In the genomic region with DNA sequence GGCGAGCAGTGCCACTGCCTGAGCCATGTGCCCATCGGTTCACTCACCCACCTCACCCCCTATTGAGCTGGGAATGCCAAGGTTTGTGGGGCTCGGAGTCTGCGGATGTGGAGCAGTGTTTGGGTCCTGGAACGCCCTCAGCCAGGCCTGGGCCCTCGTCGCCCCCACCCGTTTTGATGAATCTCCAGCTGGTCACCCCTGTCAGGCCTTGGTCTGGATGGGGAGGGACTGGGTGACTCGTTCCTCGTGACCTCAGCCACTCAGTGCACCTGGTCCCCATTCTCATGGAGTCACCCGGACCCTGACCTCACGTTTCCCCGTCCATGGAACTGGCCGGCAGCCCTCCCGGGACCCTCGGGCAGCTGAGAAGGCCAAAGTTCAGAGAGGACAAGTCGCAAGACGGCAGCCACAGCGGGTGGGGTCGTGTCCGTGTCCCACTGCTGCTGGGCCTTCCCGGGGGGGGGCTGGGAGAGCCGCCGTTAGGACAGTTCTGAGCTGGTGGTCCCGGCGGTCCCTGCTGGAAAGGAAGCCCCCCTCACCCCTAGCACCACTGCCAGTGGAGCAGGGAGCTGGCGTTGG, we compare ENCODE assay signal across 26 cellular contexts. TPM values are rescaled to one million over a fixed set of nuclear protein-coding genes. Genes with fewer than 3 reads are reported as not detected.
A peak's percentile ranks its signal among the peaks of the same experiment; 100 is the strongest.
DNase-seq lines count a peak whose midpoint lies in the region; FAIRE-seq and TF ChIP-seq lines count a peak whose summit lies in the region.
"Had no signal": no experiment of that assay in that cellular context is flagged by ENCODE, and none has a peak within 500 bp of the region (broad histone marks: within the 10 kb centered on the region; RNA-seq: fewer than 3 reads in every experiment).

No MANE protein-coding gene starts in this region.

- H3K9me3 Mint-ChIP-seq in MCF 10A (ENCODE audit: unreplicated experiment) = no peaks in the 10 kb centered on the region
- H3K9me3 Mint-ChIP-seq: CD4-positive, alpha-beta T cell; H9; IgD-negative memory B cell had no signal

- no peak overlapping the region for H3K9ac ChIP-seq in mammary epithelial cell (ENCODE audit: insufficient read depth, low read length)
- H3K9ac ChIP-seq: GM23248 had no signal

- H3K79me2 ChIP-seq in mammary epithelial cell (ENCODE audit: insufficient read depth, low read length) = no peaks in the 10 kb centered on the region

- DNase-seq in mammary epithelial cell (no peak), MCF 10A (ENCODE audit: unreplicated experiment) (no peak), adrenal gland (peak in 4 of 7 donors; percentile 67 to 74 (median 68)), myocyte (ENCODE audit: low read depth) (peak; percentile 71), glomerular visceral epithelial cell (ENCODE audit: extremely low spot score) (no peak), small intestine (no peak)
- no peak for DNase-seq in activated CD8-positive, alpha-beta memory T cell treated with anti-CD3 and anti-CD28 coated beads, Interleukin-2, amount 50 U/mL, for 48 hours
- DNase-seq: 8988T; CD4-positive, alpha-beta T cell; GM23248; H9; Karpas-422; NCI-H1092 treated with DMSO at 0.1 percent for 48 hours; NCI-H1436; NCI-H187; NCI-H2107; NCI-H446; NCI-H524 treated with DMSO at 0.1 percent for 48 hours; NCI-H774; NK-92 treated with Interleukin-12 subunit alpha and Interleukin-12 subunit beta, amount 100 ng/mL, for 24 hours; PC-3; SJCRH30 had no signal

- no peak for FAIRE-seq in small intestine (lab: Jason Lieb, UNC)
- FAIRE-seq: D721Med, G401.6, HTR-8/SVneo had no signal

- BruUV-seq in mammary epithelial cell (replicated peaks; lab: Mats Ljungman, UMichigan) (no TSS peak), MCF 10A (replicated peaks; lab: Mats Ljungman, UMichigan) (no TSS peak)

- WGBS in mammary epithelial cell (ENCODE audit: low coverage, missing lambda C conversion rate) = 100% methylated on average over 3 of the region's 27 CpGs
- WGBS in adrenal gland, 4 donors = 64 to 74% (median 70%) methylated on average over 10 to 27 of the region's 27 CpGs
- WGBS in small intestine, 3 donors = 73 to 80% (median 75%) methylated on average over 24 to 27 of the region's 27 CpGs

- CTCF ChIA-PET in mammary epithelial cell (lab: Charles Lee; ENCODE audit: low non-redundant PET) (no interaction called here), MCF 10A (lab: Yijun Ruan, JAX) (interaction anchor here (0.6 to 1.5 kb wide), 4 partner anchors 20 to 521 kb away, joined by 3 to 10 read pairs (median 6); no protein-coding TSS in a partner anchor)

- H2AFZ ChIP-seq in mammary epithelial cell (ENCODE audit: low read depth, low read length) = peak overlapping the region; percentile 77
- H2AFZ ChIP-seq: GM23248 had no signal

- peaks cover 4% of the 10 kb centered on the region for H3K4me1 Mint-ChIP-seq in MCF 10A (ENCODE audit: insufficient read depth, unreplicated experiment)

- H3K4me3 ChIP-seq in mammary epithelial cell (replicated peaks in 1 of 3; ENCODE audit: insufficient read depth in 1 of 3, low read depth in 2 of 3, low read length in 3 of 3) (no peak overlapping the region), adrenal gland (no peak overlapping the region), small intestine (ENCODE audit: low read depth in 1 of 2, low read length in 2 of 2) (no peak overlapping the region)
- H3K4me3 ChIP-seq: GM23248, SJCRH30 had no signal

- H3K36me3 Mint-ChIP-seq in MCF 10A (ENCODE audit: insufficient read depth, unreplicated experiment) = no peaks in the 10 kb centered on the region
- H3K36me3 Mint-ChIP-seq: IgD-negative memory B cell had no signal

- H3K4me1 ChIP-seq in mammary epithelial cell (ENCODE audit: insufficient read depth, low read length) (peaks cover 37% of the 10 kb centered on the region), adrenal gland (replicated peaks in 1 of 2) (peaks cover 36 to 69% of the 10 kb centered on the region in 2 donors), small intestine (ENCODE audit: control insufficient read depth in 2 of 2, insufficient read depth in 1 of 2, low read depth in 1 of 2, low read length in 1 of 2) (no peaks in the 10 kb centered on the region)
- H3K4me1 ChIP-seq: SJCRH30 had no signal

- TF ChIP-seq CTCF in mammary epithelial cell (conservative IDR thresholded peaks at IDR 0.05 in 1 of 2, IDR thresholded peaks at IDR 0.05 in 1 of 2; ENCODE audit: extremely low read depth in 1 of 2, insufficient read depth in 1 of 2, low read depth in 1 of 2, low read length in 2 of 2) (no peak), MCF 10A (IDR thresholded peaks at IDR 0.05; ENCODE audit: unreplicated experiment) (no peak), adrenal gland (IDR thresholded peaks at IDR 0.05) (no peak)

- dilution Hi-C loops in mammary epithelial cell (cut with HindIII; ENCODE audit: low sequenced_read_pairs) = no loop called here

- H3K4me2 ChIP-seq in mammary epithelial cell (ENCODE audit: insufficient read depth, low read depth, low read length) = peak overlapping the region; percentile 61

- peaks cover 3% of the 10 kb centered on the region for H4K20me1 ChIP-seq in mammary epithelial cell (ENCODE audit: insufficient read depth, low read length)

- H3K27ac ChIP-seq in mammary epithelial cell (ENCODE audit: insufficient read depth, low read depth, low read length) = no peak overlapping the region
- H3K27ac ChIP-seq in adrenal gland = peak overlapping the region; percentile 7 to 93 (median 60)
- H3K27ac ChIP-seq in small intestine (ENCODE audit: low read depth in 1 of 2, low read length in 1 of 2) = no peak overlapping the region
- H3K27ac ChIP-seq: GM23248, SJCRH30 had no signal

- POLR2A ChIA-PET in MCF 10A (lab: Yijun Ruan, JAX) = interaction anchor here (1.4 kb wide), 1 partner anchor 17 kb away, joined by 3 read pairs; no protein-coding TSS in a partner anchor

- no peaks in the 10 kb centered on the region for H3K27me3 ChIP-seq in mammary epithelial cell (ENCODE audit: insufficient read depth, low read length)
- no peaks in the 10 kb centered on the region for H3K27me3 ChIP-seq in adrenal gland
- H3K27me3 ChIP-seq in small intestine (ENCODE audit: control insufficient read depth in 2 of 2, insufficient read depth in 2 of 2, low read length in 2 of 2) = no peaks in the 10 kb centered on the region
- H3K27me3 ChIP-seq: SJCRH30 had no signal

- no peak overlapping the region for H3K27ac Mint-ChIP-seq in MCF 10A (ENCODE audit: low read depth, unreplicated experiment)
- H3K27ac Mint-ChIP-seq: CD4-positive, alpha-beta T cell; H9; IgD-negative memory B cell had no signal

- H3K9me3 ChIP-seq in mammary epithelial cell (replicated peaks; ENCODE audit: insufficient read depth, low read length) (no peaks in the 10 kb centered on the region), adrenal gland (replicated peaks in 1 of 3) (no peaks in the 10 kb centered on the region), small intestine (ENCODE audit: control insufficient read depth, low read depth) (no peaks in the 10 kb centered on the region)
- H3K9me3 ChIP-seq: SJCRH30 had no signal

- H3K27me3 Mint-ChIP-seq in MCF 10A (ENCODE audit: insufficient read depth, unreplicated experiment) = no peaks in the 10 kb centered on the region
- H3K27me3 Mint-ChIP-seq: CD4-positive, alpha-beta T cell; IgD-negative memory B cell had no signal

- H3K4me3 Mint-ChIP-seq in MCF 10A (ENCODE audit: unreplicated experiment) = no peak overlapping the region
- H3K4me3 Mint-ChIP-seq: CD4-positive, alpha-beta T cell; H9; IgD-negative memory B cell had no signal

- intact Hi-C loops in mammary epithelial cell (cut with micrococcal nuclease) = no loop called here
- intact Hi-C loops in MCF 10A (cut with micrococcal nuclease) = no loop called here
- intact Hi-C loops in adrenal gland (cut with DNase I) = no loop called here

- no peak for TF ChIP-seq POLR2A in adrenal gland (IDR thresholded peaks at IDR 0.05)

- H3K36me3 ChIP-seq in mammary epithelial cell (ENCODE audit: insufficient read depth, low read length) (no peaks in the 10 kb centered on the region), adrenal gland (replicated peaks in 1 of 2) (no peaks in the 10 kb centered on the region), small intestine (ENCODE audit: control insufficient read depth in 2 of 2, insufficient read depth in 2 of 2, low read length in 2 of 2) (peaks cover 2 to 4% of the 10 kb centered on the region in 2 donors)
- H3K36me3 ChIP-seq: SJCRH30 had no signal

- in situ Hi-C loops in mammary epithelial cell (cut with MboI; ENCODE audit: low sequenced_read_pairs in 2 of 2) = no loop called here

RNA-seq across cellular contexts. Expression of gene GSE1, which starts 23.2 kb away (rescaled TPM):
- total RNA-seq in mammary epithelial cell (10 to 100 TPM; 19.3 to 24.3 TPM), MCF 10A (2022) (44.4 and 52.9 TPM in 2 replicates), adrenal gland (10 to 100 TPM; 57.1 to 99.9 (median 68.2) TPM), myocyte (37.4 and 51.1 TPM in 2 replicates)
- polyA plus RNA-seq in mammary epithelial cell (5.2 TPM), adrenal gland (10 to 100 TPM; 24.4 to 75.9 (median 25.8) TPM), small intestine (10 to 100 TPM in 1 of 3 donors, 1 to 10 TPM in 2; 9.2 to 25.6 (median 9.8) TPM)
- 8.5 TPM for polyA minus RNA-seq in mammary epithelial cell
- polyA plus RNA-seq in myocyte (2012) = 17.4 TPM

RNA-seq across cellular contexts. Expression of gene GINS2, which starts 52.4 kb away (rescaled TPM):
- total RNA-seq in mammary epithelial cell = 10 to 100 TPM in 1 of 2 donors, 1 to 10 TPM in 1; 1.5 to 32.5 TPM
- polyA plus RNA-seq in mammary epithelial cell = 23.2 TPM
- polyA minus RNA-seq in mammary epithelial cell = 8.8 TPM
- 6.9 and 11.3 TPM in 2 replicates for total RNA-seq in MCF 10A (2022)
- 1 to 10 TPM in 6 of 8 donors, under 1 TPM in 2; 0.06 to 2.6 (median 1.7) TPM for total RNA-seq in adrenal gland
- 1 to 10 TPM in 1 of 3 donors, under 1 TPM in 2; 0.72 to 1.2 (median 0.88) TPM for polyA plus RNA-seq in adrenal gland
- 0.88 and 2.9 TPM in 2 replicates for total RNA-seq in myocyte
- 1.1 TPM for polyA plus RNA-seq in myocyte (2012)
- 10 to 100 TPM in 1 of 3 donors, 1 to 10 TPM in 2; 2.0 to 11.2 (median 3.2) TPM for polyA plus RNA-seq in small intestine

Comparison
In these comparisons a context has a peak if more than half of its experiments do, and no peak if none do; other contexts are left out.
1. DNase-seq: peak in adrenal gland (4 of 7) and myocyte (single experiment); none in mammary epithelial cell (single experiment), MCF 10A (single experiment), glomerular visceral epithelial cell (single experiment), small intestine (single experiment) and activated CD8-positive, alpha-beta memory T cell treated with anti-CD3 and anti-CD28 coated beads, Interleukin-2, amount 50 U/mL, for 48 hours (single experiment).
2. H3K27ac ChIP-seq: peak in adrenal gland (5 of 5); none in mammary epithelial cell (single experiment) and small intestine (0 of 2).